Comparison of ENCODE assay signal across 8 cellular contexts in the genomic region with DNA sequence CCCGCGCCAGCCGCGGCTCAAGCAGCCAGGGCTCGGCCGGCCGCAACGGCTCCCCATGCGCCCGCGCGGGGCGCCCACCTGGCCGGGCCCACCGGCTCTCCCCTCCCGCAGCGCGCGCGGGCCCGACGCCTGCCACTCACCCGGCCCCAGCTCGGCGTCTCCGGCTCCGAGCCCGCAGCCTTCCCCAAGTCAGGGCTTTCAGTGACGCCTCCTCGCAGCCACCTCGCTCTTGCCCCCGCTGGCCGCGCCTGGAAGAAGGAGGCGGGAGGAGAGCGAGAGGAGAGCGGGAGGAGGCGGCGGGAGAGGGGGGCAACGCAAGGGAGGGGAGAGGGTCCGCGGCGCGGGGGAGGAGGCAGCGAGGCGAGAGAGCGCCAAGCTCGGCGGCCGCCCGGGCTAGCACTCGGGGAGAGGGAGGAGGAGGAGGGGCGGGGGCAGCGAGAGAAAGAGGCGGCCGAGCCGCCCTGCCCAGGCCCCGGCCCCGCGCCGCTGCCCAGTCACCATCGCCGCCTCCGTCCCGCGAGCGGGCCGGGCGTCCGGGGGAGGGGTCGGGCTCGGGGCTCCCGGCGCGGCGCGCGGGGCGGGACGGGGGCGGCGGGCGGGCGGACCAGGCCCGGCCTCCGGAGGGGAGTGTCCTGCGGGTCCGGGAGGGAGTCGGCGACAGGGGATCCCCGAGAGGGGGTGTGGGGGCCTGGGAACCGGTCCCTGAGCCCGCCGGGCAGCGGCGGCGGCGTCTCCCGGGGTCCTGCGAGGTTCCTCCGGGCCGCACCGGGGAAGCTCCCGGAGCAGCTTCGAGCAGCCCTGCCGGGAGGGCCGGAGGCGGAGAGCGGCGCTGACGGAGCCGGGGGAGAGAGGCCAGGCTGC. TPM values are rescaled to one million over a fixed set of nuclear protein-coding genes. Genes with fewer than 3 reads are reported as not detected.
DNase-seq lines count a peak whose midpoint lies in the region; ATAC-seq, FAIRE-seq and TF ChIP-seq lines count a peak whose summit lies in the region.

A gene with protein sequence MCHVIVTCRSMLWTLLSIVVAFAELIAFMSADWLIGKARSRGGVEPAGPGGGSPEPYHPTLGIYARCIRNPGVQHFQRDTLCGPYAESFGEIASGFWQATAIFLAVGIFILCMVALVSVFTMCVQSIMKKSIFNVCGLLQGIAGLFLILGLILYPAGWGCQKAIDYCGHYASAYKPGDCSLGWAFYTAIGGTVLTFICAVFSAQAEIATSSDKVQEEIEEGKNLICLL (minus strand): TSS at position 414 of the 861 bp plus-strand sequence. CDS start 138,559 bp downstream, outside the sequence.

- TF ChIP-seq RAD21 in A549 (conservative IDR thresholded peaks at IDR 0.05 in 1 of 2, IDR thresholded peaks at IDR 0.05 in 1 of 2): no peak; a peak in 2 of 5 replicates

- peaks cover 12% of the 10 kb centered on the region for H3K4me1 Mint-ChIP-seq in activated T-helper 2 cell treated with anti-CD3 and anti-CD28 coated beads, Interferon-gamma antibody, Interleukin-2, Interleukin-4, amounts not matched to agents 10 μg/mL and 5 μg/mL and 100 μg/mL, durations not matched to agents 14 hours and 24 hours and 36 hours (ENCODE audit: low read depth)
- peaks cover 6 to 19% (median 16%) of the 10 kb centered on the region in 4 donors for H3K4me1 Mint-ChIP-seq in naive thymus-derived CD8-positive, alpha-beta T cell

- intact Hi-C loops in activated T-helper 2 cell treated with anti-CD3 and anti-CD28 coated beads, Interferon-gamma antibody, Interleukin-2, Interleukin-4, amounts not matched to agents 10 μg/mL and 5 μg/mL and 100 μg/mL, durations not matched to agents 14 hours and 24 hours and 36 hours (cut with micrococcal nuclease): no loop called here

- WGBS in A549 (ENCODE audit: missing lambda C conversion rate): 3% methylated on average over 29 of the region's 112 CpGs
- 1 to 2% methylated on average over 25 to 33 of the region's 112 CpGs for WGBS in upper lobe of left lung, 2 donors

- CTCF ChIA-PET in A549 (lab: Yijun Ruan, JAX): interaction anchor here (0.6 to 4.0 kb wide), 25 partner anchors 10 to 318 kb away, joined by 3 to 20 read pairs (median 3); no protein-coding TSS in a partner anchor

- no peak for TF ChIP-seq CTCF in A549 (IDR thresholded peaks at IDR 0.05)
- TF ChIP-seq CTCF in fibroblast of villous mesenchyme (IDR thresholded peaks at IDR 0.05; ENCODE audit: insufficient read depth, low read depth, low read length): no peak
- peak in 1 of 6 experiments; percentile 30 for TF ChIP-seq CTCF in upper lobe of left lung (IDR thresholded peaks at IDR 0.05)

- FAIRE-seq in A549 (lab: Jason Lieb, UNC) (no peak), GM12892 (lab: Jason Lieb, UNC) (peak; percentile 61)

- no peak within 1 kb of the TSS for H3K27ac Mint-ChIP-seq in activated T-helper 2 cell treated with anti-CD3 and anti-CD28 coated beads, Interferon-gamma antibody, Interleukin-2, Interleukin-4, amounts not matched to agents 10 μg/mL and 5 μg/mL and 100 μg/mL, durations not matched to agents 14 hours and 24 hours and 36 hours
- H3K27ac Mint-ChIP-seq in naive thymus-derived CD8-positive, alpha-beta T cell: peak within 1 kb of the TSS in 2 of 10 donors; percentile 62 to 77

- H3K36me3 Mint-ChIP-seq in activated T-helper 2 cell treated with anti-CD3 and anti-CD28 coated beads, Interferon-gamma antibody, Interleukin-2, Interleukin-4, amounts not matched to agents 10 μg/mL and 5 μg/mL and 100 μg/mL, durations not matched to agents 14 hours and 24 hours and 36 hours (ENCODE audit: low read depth): no peaks in the 10 kb centered on the region
- H3K36me3 Mint-ChIP-seq in naive thymus-derived CD8-positive, alpha-beta T cell: peaks cover 0 to 4% (median 0%) of the 10 kb centered on the region in 3 donors

- TF ChIP-seq POLR2A in A549 (IDR thresholded peaks at IDR 0.05; ENCODE audit: low read length) (peak; percentile 45), GM12892 (IDR thresholded peaks at IDR 0.05; ENCODE audit: low read depth, low read length) (no peak; the same call in 1 of the 2 replicates), upper lobe of left lung (IDR thresholded peaks at IDR 0.05) (peak in 2 of 4 donors; percentile 26 to 47)

- DNase-seq in A549 (ENCODE audit: low read depth in 1 of 2, low spot score in 1 of 2): peak; percentile 67 to 78
- DNase-seq in GM12892 (ENCODE audit: insufficient read length): peak; percentile 78
- DNase-seq in NCI-H2171 treated with DMSO at 0.1 percent for 48 hours (lab: John Stamatoyannopoulos, UW): peak; percentile 40
- peak; percentile 10 for DNase-seq in activated T-helper 2 cell treated with anti-CD3 and anti-CD28 coated beads, Interferon-gamma antibody, Interleukin-2, Interleukin-4, amounts not matched to agents 10 μg/mL and 5 μg/mL and 100 μg/mL, durations not matched to agents 14 hours and 24 hours and 36 hours (ENCODE audit: low spot score)
- DNase-seq in fibroblast of villous mesenchyme (ENCODE audit: low read depth): peak; percentile 74
- peak in 7 of 10 donors; percentile 4 to 25 (median 15) for DNase-seq in naive thymus-derived CD8-positive, alpha-beta T cell
- DNase-seq in upper lobe of left lung: peak; percentile 75 to 94

- TF ChIP-seq EP300 in A549 (IDR thresholded peaks at IDR 0.05): no peak
- no peak for TF ChIP-seq EP300 in upper lobe of left lung (IDR thresholded peaks at IDR 0.05)

- POLR2A ChIA-PET in A549 (lab: Yijun Ruan, JAX): interaction anchor here (0.8 to 2.3 kb wide), 8 partner anchors 10 to 115 kb away, joined by 3 to 16 read pairs (median 4); no protein-coding TSS in a partner anchor
- POLR2A ChIA-PET in naive thymus-derived CD8-positive, alpha-beta T cell (lab: Charles Lee): no interaction called here

- H3K9me3 ChIP-seq in A549: no peaks in the 10 kb centered on the region
- H3K9me3 ChIP-seq in upper lobe of left lung: no peaks in the 10 kb centered on the region

- H3K9me3 Mint-ChIP-seq in activated T-helper 2 cell treated with anti-CD3 and anti-CD28 coated beads, Interferon-gamma antibody, Interleukin-2, Interleukin-4, amounts not matched to agents 10 μg/mL and 5 μg/mL and 100 μg/mL, durations not matched to agents 14 hours and 24 hours and 36 hours: no peaks in the 10 kb centered on the region
- H3K9me3 Mint-ChIP-seq in naive thymus-derived CD8-positive, alpha-beta T cell: no peaks in the 10 kb centered on the region

- H3K36me3 ChIP-seq in upper lobe of left lung: no peaks in the 10 kb centered on the region

- peak within 1 kb of the TSS; percentile 74 for H3K4me2 ChIP-seq in A549

- H3K4me3 Mint-ChIP-seq in activated T-helper 2 cell treated with anti-CD3 and anti-CD28 coated beads, Interferon-gamma antibody, Interleukin-2, Interleukin-4, amounts not matched to agents 10 μg/mL and 5 μg/mL and 100 μg/mL, durations not matched to agents 14 hours and 24 hours and 36 hours (ENCODE audit: low read depth): peak within 1 kb of the TSS; percentile 76
- peak within 1 kb of the TSS; percentile 68 to 89 (median 82) for H3K4me3 Mint-ChIP-seq in naive thymus-derived CD8-positive, alpha-beta T cell

- ATAC-seq in A549 (peak; percentile 81 to 86), HG02840 (IDR thresholded peaks at IDR 0.05; ENCODE audit: low FRiP score, unreplicated experiment) (peak; percentile 64), upper lobe of left lung (ENCODE audit: low FRiP score in 2 of 2) (peak; percentile 87 to 93)
- peak; percentile 54 to 74 for ATAC-seq in naive thymus-derived CD8-positive, alpha-beta T cell

- H3K4me1 ChIP-seq in A549 (peaks cover 49% of the 10 kb centered on the region), upper lobe of left lung (peaks cover 9 to 21% (median 17%) of the 10 kb centered on the region in 4 donors)

- H3K4me3 ChIP-seq in A549: peak within 1 kb of the TSS; percentile 97
- H3K4me3 ChIP-seq in fibroblast of villous mesenchyme (ENCODE audit: low read depth, low read length): peak within 1 kb of the TSS; percentile 89
- H3K4me3 ChIP-seq in upper lobe of left lung: peak within 1 kb of the TSS; percentile 61 to 87 (median 84)

- H3K27ac ChIP-seq in A549: peak within 1 kb of the TSS; percentile 99 to 100
- H3K27ac ChIP-seq in upper lobe of left lung: peak within 1 kb of the TSS; percentile 84 to 93 (median 92)

- peaks cover 50% of the 10 kb centered on the region for H3K27me3 Mint-ChIP-seq in activated T-helper 2 cell treated with anti-CD3 and anti-CD28 coated beads, Interferon-gamma antibody, Interleukin-2, Interleukin-4, amounts not matched to agents 10 μg/mL and 5 μg/mL and 100 μg/mL, durations not matched to agents 14 hours and 24 hours and 36 hours (ENCODE audit: low read depth)
- peaks cover 33 to 54% (median 37%) of the 10 kb centered on the region in 5 donors for H3K27me3 Mint-ChIP-seq in naive thymus-derived CD8-positive, alpha-beta T cell

- H3K27me3 ChIP-seq in upper lobe of left lung: peaks cover 0 to 5% (median 0%) of the 10 kb centered on the region in 4 donors

TF ChIP-seq in A549, 52 proteins besides CTCF, POLR2A, EP300 and RAD21:
- TF ChIP-seq, protein P1, sequence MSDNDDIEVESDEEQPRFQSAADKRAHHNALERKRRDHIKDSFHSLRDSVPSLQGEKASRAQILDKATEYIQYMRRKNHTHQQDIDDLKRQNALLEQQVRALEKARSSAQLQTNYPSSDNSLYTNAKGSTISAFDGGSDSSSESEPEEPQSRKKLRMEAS (IDR thresholded peaks at IDR 0.05): peak; percentile 3; the same call in 1 of the 2 replicates
- TF ChIP-seq JUN (IDR thresholded peaks at IDR 0.05) (peak; percentile 48 to 60; a peak in 3 of 5 replicates), FOSL2 (IDR thresholded peaks at IDR 0.05) (no peak), FOSL2 (CRISPR knock-in tag; IDR thresholded peaks at IDR 0.05) (no peak), HOXB5 (CRISPR knock-in tag; IDR thresholded peaks at IDR 0.05) (peak; percentile 25; the same call in 1 of the 2 replicates), PHF8 (IDR thresholded peaks at IDR 0.05; ENCODE audit: borderline replicate concordance, low read depth) (peak; percentile 53; the same call in 1 of the 2 replicates)

RNA-seq across cellular contexts. Expression of the gene that starts here (rescaled TPM):
- 24.9 and 32.2 TPM in 2 replicates for polyA plus RNA-seq in A549 (2011; rRNA removed)
- polyA plus RNA-seq in A549 (2012; cell fraction: cytosol; rRNA removed): 9.8 and 16.2 TPM in 2 replicates
- polyA plus RNA-seq in A549 (2012; cell fraction: nucleus; rRNA removed): 17.8 and 26.0 TPM in 2 replicates
- polyA plus RNA-seq in A549 (2017; fragmentation: RNase III; extraction: RNeasy Plus Mini Kit Qiagen cat#74134 plus additional on column Dnase treatment): 33.4 to 44.3 TPM (median 41.7 TPM) in 3 replicates
- 36.3 and 39.2 TPM in 2 replicates for polyA minus RNA-seq in A549 (2011; rRNA and poly(A)+ RNA removed)
- 11.8 TPM for polyA plus RNA-seq in GM12892 (2012; ENCODE audit: missing spikeins)
- total RNA-seq in activated T-helper 2 cell treated with anti-CD3 and anti-CD28 coated beads, Interferon-gamma antibody, Interleukin-2, Interleukin-4, amounts not matched to agents 10 μg/mL and 5 μg/mL and 100 μg/mL, durations not matched to agents 14 hours and 24 hours and 36 hours: 0.09 and 0.16 TPM in 2 replicates
- total RNA-seq in fibroblast of villous mesenchyme: 35.0 and 44.1 TPM in 2 replicates
- total RNA-seq in naive thymus-derived CD8-positive, alpha-beta T cell: 1 to 10 TPM; 1.4 to 1.8 TPM
- under 1 TPM; 0.15 to 0.56 (median 0.20) TPM for polyA plus RNA-seq in naive thymus-derived CD8-positive, alpha-beta T cell
- total RNA-seq in upper lobe of left lung: 10 to 100 TPM; 17.3 to 69.5 (median 32.9) TPM

Comparison
In these comparisons a context has a peak if more than half of its experiments do, and no peak if none do; other contexts are left out.
1. Peak in every context shown above with its lines: DNase-seq, ATAC-seq, H3K4me3 ChIP-seq and H3K27ac ChIP-seq.
2. RNA of the gene that starts here (total RNA-seq): 35.0 to 44.1 TPM in fibroblast of villous mesenchyme and 17.3 to 69.5 TPM in upper lobe of left lung; 1.4 to 1.8 TPM in naive thymus-derived CD8-positive, alpha-beta T cell and 0.09 to 0.16 TPM in activated T-helper 2 cell treated with anti-CD3 and anti-CD28 coated beads, Interferon-gamma antibody, Interleukin-2, Interleukin-4, amounts not matched to agents 10 μg/mL and 5 μg/mL and 100 μg/mL, durations not matched to agents 14 hours and 24 hours and 36 hours; every median in the first group is over 4 times any median in the second.
3. RNA of the gene that starts here (polyA plus RNA-seq): 9.8 to 44.3 TPM in A549; 0.15 to 0.56 TPM in naive thymus-derived CD8-positive, alpha-beta T cell; every median in the first group is over 4 times any median in the second.
4. Peak in DNase-seq in activated T-helper 2 cell treated with anti-CD3 and anti-CD28 coated beads, Interferon-gamma antibody, Interleukin-2, Interleukin-4, amounts not matched to agents 10 μg/mL and 5 μg/mL and 100 μg/mL, durations not matched to agents 14 hours and 24 hours and 36 hours; RNA of the gene not detected or under 1 TPM.
5. DNase-seq: peak in every context shown above with its lines; median percentile 84 in upper lobe of left lung; 78 in GM12892; 74 in fibroblast of villous mesenchyme; 72 in A549; 40 in NCI-H2171 treated with DMSO at 0.1 percent for 48 hours; 15 in naive thymus-derived CD8-positive, alpha-beta T cell; 10 in activated T-helper 2 cell treated with anti-CD3 and anti-CD28 coated beads, Interferon-gamma antibody, Interleukin-2, Interleukin-4, amounts not matched to agents 10 μg/mL and 5 μg/mL and 100 μg/mL, durations not matched to agents 14 hours and 24 hours and 36 hours.